ENCODE assay signal across 1 cellular context in the genomic region with DNA sequence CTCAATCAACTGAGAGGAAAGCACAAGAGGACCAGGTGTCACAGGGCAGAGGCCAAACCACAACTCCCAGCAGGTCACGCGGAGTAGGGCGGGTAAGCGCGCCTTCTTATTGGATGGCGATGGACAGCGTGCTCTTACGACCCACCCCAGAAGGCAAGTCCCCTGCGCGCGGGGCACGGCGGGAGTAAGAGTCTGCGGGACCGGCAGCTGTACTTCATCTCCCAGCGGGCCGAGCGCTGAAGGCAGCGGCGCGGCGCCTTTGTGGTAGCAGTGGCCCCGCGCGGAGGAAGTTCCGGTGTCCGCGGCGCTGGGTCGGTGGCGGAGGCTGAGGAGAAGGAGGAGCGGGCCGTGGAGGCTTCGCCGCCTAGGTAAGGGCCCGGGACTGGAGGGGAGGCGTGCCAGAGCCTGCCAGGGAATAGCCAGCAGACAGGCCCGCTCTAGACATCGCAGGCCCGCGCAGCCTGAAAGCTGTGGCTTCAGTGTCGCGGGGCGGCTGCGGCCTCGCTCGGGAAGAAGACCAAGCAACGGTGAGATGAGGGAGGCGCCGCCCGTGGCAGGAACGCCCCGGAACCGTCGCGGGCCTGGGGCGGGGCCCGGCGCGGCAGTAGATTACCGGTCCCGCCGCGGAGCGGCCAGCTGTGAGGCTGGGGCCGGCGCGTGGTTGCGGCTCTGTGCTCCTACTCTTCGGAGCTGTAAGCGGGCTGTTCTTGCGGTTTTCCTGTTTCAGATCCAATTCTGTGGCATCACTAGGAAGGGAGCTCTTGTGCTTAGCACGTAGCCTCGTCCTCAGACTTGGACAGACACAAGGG.
A peak's percentile ranks its signal among the peaks of the same experiment; 100 is the strongest.
TF ChIP-seq lines count a peak whose summit lies in the region.

A gene with protein sequence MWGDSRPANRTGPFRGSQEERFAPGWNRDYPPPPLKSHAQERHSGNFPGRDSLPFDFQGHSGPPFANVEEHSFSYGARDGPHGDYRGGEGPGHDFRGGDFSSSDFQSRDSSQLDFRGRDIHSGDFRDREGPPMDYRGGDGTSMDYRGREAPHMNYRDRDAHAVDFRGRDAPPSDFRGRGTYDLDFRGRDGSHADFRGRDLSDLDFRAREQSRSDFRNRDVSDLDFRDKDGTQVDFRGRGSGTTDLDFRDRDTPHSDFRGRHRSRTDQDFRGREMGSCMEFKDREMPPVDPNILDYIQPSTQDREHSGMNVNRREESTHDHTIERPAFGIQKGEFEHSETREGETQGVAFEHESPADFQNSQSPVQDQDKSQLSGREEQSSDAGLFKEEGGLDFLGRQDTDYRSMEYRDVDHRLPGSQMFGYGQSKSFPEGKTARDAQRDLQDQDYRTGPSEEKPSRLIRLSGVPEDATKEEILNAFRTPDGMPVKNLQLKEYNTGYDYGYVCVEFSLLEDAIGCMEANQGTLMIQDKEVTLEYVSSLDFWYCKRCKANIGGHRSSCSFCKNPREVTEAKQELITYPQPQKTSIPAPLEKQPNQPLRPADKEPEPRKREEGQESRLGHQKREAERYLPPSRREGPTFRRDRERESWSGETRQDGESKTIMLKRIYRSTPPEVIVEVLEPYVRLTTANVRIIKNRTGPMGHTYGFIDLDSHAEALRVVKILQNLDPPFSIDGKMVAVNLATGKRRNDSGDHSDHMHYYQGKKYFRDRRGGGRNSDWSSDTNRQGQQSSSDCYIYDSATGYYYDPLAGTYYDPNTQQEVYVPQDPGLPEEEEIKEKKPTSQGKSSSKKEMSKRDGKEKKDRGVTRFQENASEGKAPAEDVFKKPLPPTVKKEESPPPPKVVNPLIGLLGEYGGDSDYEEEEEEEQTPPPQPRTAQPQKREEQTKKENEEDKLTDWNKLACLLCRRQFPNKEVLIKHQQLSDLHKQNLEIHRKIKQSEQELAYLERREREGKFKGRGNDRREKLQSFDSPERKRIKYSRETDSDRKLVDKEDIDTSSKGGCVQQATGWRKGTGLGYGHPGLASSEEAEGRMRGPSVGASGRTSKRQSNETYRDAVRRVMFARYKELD (plus strand): TSS at position 293 of the 809 bp plus-strand sequence. CDS start 22,492 bp downstream, outside the sequence.

TF ChIP-seq in HepG2, 621 proteins besides CTCF, POLR2A, EP300 and RAD21 (continued from another document and continues in another):
- TF ChIP-seq, protein P1, sequence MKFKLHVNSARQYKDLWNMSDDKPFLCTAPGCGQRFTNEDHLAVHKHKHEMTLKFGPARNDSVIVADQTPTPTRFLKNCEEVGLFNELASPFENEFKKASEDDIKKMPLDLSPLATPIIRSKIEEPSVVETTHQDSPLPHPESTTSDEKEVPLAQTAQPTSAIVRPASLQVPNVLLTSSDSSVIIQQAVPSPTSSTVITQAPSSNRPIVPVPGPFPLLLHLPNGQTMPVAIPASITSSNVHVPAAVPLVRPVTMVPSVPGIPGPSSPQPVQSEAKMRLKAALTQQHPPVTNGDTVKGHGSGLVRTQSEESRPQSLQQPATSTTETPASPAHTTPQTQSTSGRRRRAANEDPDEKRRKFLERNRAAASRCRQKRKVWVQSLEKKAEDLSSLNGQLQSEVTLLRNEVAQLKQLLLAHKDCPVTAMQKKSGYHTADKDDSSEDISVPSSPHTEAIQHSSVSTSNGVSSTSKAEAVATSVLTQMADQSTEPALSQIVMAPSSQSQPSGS (CRISPR knock-in tag; IDR thresholded peaks at IDR 0.05), result peak; percentile 78
- TF ChIP-seq, protein P2, sequence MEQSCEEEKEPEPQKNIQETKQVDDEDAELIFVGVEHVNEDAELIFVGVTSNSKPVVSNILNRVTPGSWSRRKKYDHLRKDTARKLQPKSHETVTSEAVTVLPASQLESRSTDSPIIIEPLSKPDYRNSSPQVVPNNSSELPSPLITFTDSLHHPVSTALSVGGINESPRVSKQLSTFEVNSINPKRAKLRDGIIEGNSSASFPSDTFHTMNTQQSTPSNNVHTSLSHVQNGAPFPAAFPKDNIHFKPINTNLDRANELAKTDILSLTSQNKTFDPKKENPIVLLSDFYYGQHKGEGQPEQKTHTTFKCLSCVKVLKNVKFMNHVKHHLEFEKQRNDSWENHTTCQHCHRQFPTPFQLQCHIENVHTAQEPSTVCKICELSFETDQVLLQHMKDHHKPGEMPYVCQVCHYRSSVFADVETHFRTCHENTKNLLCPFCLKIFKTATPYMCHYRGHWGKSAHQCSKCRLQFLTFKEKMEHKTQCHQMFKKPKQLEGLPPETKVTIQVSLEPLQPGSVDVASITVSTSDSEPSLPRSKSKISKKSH (CRISPR knock-in tag; IDR thresholded peaks at IDR 0.05; ENCODE audit: borderline replicate concordance), result peak; percentile 22; the same call in 1 of the 2 replicates
- TF ChIP-seq TOPORS (CRISPR knock-in tag; IDR thresholded peaks at IDR 0.05), result peak; percentile 46; the same call in 1 of the 2 replicates
- TF ChIP-seq, protein P3, sequence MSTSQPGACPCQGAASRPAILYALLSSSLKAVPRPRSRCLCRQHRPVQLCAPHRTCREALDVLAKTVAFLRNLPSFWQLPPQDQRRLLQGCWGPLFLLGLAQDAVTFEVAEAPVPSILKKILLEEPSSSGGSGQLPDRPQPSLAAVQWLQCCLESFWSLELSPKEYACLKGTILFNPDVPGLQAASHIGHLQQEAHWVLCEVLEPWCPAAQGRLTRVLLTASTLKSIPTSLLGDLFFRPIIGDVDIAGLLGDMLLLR (CRISPR knock-in tag; IDR thresholded peaks at IDR 0.05), result peak; percentile 75
- TF ChIP-seq NR1H2 (CRISPR knock-in tag; IDR thresholded peaks at IDR 0.05; ENCODE audit: borderline replicate concordance, low read depth), result no peak
- peak; percentile 92 for TF ChIP-seq ATF1 (CRISPR knock-in tag; IDR thresholded peaks at IDR 0.05)
- TF ChIP-seq TAF1 (CRISPR knock-in tag; IDR thresholded peaks at IDR 0.05), result peak; percentile 93
- TF ChIP-seq JUNB (CRISPR knock-in tag; IDR thresholded peaks at IDR 0.05; ENCODE audit: borderline replicate concordance), result no peak
- TF ChIP-seq PCBP2 (optimal IDR thresholded peaks at IDR 0.05; ENCODE audit: low read depth, low read length, poor library complexity, severe bottlenecking), result no peak
- TF ChIP-seq GPN1 (CRISPR knock-in tag; IDR thresholded peaks at IDR 0.05; ENCODE audit: borderline replicate concordance), result peak; percentile 28; the same call in 1 of the 2 replicates
- TF ChIP-seq RAD51 (IDR thresholded peaks at IDR 0.05; ENCODE audit: borderline replicate concordance), result peak; percentile 57
- peak; percentile 65; the same call in 1 of the 2 replicates for TF ChIP-seq ZFP36L2 (CRISPR knock-in tag; IDR thresholded peaks at IDR 0.05)
- no peak for TF ChIP-seq SCMH1 (CRISPR knock-in tag; IDR thresholded peaks at IDR 0.05; ENCODE audit: borderline replicate concordance)
- peak; percentile 88 for TF ChIP-seq POGZ (CRISPR knock-in tag; IDR thresholded peaks at IDR 0.05)
- no peak for TF ChIP-seq KLF9 (CRISPR knock-in tag; IDR thresholded peaks at IDR 0.05; ENCODE audit: low read depth)
- peak; percentile 75; the same call in 1 of the 2 replicates for TF ChIP-seq ZFP62 (CRISPR knock-in tag; IDR thresholded peaks at IDR 0.05)
- TF ChIP-seq PAF1 (CRISPR knock-in tag; IDR thresholded peaks at IDR 0.05), result no peak
- TF ChIP-seq CENPX (CRISPR knock-in tag; IDR thresholded peaks at IDR 0.05), result no peak
- no peak for TF ChIP-seq JDP2 (CRISPR knock-in tag; IDR thresholded peaks at IDR 0.05; ENCODE audit: borderline replicate concordance)
- no peak for TF ChIP-seq DNMT3B (CRISPR knock-in tag; conservative IDR thresholded peaks at IDR 0.05)
- peak; percentile 75; the same call in 1 of the 2 replicates for TF ChIP-seq TP53 (CRISPR knock-in tag; conservative IDR thresholded peaks at IDR 0.05)
- TF ChIP-seq PAX8 (CRISPR knock-in tag; IDR thresholded peaks at IDR 0.05; ENCODE audit: borderline replicate concordance), result no peak
- peak; percentile 88; the same call in 1 of the 2 replicates for TF ChIP-seq ZNF235 (CRISPR knock-in tag; IDR thresholded peaks at IDR 0.05; ENCODE audit: borderline replicate concordance)
- TF ChIP-seq, protein P4, sequence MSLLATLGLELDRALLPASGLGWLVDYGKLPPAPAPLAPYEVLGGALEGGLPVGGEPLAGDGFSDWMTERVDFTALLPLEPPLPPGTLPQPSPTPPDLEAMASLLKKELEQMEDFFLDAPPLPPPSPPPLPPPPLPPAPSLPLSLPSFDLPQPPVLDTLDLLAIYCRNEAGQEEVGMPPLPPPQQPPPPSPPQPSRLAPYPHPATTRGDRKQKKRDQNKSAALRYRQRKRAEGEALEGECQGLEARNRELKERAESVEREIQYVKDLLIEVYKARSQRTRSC (CRISPR knock-in tag; IDR thresholded peaks at IDR 0.05; ENCODE audit: low read depth), result no peak
- TF ChIP-seq ZNF10 (CRISPR knock-in tag; IDR thresholded peaks at IDR 0.05; ENCODE audit: borderline replicate concordance, low read depth), result no peak
- TF ChIP-seq MAZ (IDR thresholded peaks at IDR 0.05; ENCODE audit: borderline replicate concordance, low read depth, low read length), result peak; percentile 56; the same call in 1 of the 2 replicates
- peak; percentile 69; the same call in 1 of the 2 replicates for TF ChIP-seq MAZ (CRISPR knock-in tag; IDR thresholded peaks at IDR 0.05; ENCODE audit: low read depth)
- TF ChIP-seq, protein P5, sequence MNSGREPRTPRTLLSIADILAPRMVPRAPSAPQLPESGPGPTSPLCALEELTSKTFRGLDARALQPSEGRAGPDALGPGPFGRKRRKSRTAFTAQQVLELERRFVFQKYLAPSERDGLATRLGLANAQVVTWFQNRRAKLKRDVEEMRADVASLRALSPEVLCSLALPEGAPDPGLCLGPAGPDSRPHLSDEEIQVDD (CRISPR knock-in tag; IDR thresholded peaks at IDR 0.05; ENCODE audit: borderline replicate concordance), result no peak
- peak; percentile 63 for TF ChIP-seq ZNF446 (CRISPR knock-in tag; IDR thresholded peaks at IDR 0.05)
- TF ChIP-seq HMG20B (CRISPR knock-in tag; conservative IDR thresholded peaks at IDR 0.05), result no peak
- no peak for TF ChIP-seq RBAK (CRISPR knock-in tag; IDR thresholded peaks at IDR 0.05)
- TF ChIP-seq, protein P6, sequence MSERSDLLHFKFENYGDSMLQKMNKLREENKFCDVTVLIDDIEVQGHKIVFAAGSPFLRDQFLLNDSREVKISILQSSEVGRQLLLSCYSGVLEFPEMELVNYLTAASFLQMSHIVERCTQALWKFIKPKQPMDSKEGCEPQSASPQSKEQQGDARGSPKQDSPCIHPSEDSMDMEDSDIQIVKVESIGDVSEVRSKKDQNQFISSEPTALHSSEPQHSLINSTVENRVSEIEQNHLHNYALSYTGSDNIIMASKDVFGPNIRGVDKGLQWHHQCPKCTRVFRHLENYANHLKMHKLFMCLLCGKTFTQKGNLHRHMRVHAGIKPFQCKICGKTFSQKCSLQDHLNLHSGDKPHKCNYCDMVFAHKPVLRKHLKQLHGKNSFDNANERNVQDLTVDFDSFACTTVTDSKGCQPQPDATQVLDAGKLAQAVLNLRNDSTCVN (CRISPR knock-in tag; IDR thresholded peaks at IDR 0.05; ENCODE audit: borderline replicate concordance), result peak; percentile 67; the same call in 1 of the 2 replicates
- TF ChIP-seq REL (CRISPR knock-in tag; conservative IDR thresholded peaks at IDR 0.05), result 0 out of 2 replicates have a peak, but pooled peaks have one; percentile 75
- TF ChIP-seq ZNF317 (CRISPR knock-in tag; IDR thresholded peaks at IDR 0.05), result peak; percentile 77
- no peak for TF ChIP-seq SP1 (IDR thresholded peaks at IDR 0.05)
- TF ChIP-seq SP1 (CRISPR knock-in tag; IDR thresholded peaks at IDR 0.05), result peak; percentile 91
- TF ChIP-seq TBL1XR1 (IDR thresholded peaks at IDR 0.05; ENCODE audit: borderline replicate concordance, low read length, partially characterized antibody), result no peak
- TF ChIP-seq ZNF138 (CRISPR knock-in tag; IDR thresholded peaks at IDR 0.05; ENCODE audit: low read depth), result peak; percentile 68; the same call in 1 of the 2 replicates
- TF ChIP-seq, protein P7, sequence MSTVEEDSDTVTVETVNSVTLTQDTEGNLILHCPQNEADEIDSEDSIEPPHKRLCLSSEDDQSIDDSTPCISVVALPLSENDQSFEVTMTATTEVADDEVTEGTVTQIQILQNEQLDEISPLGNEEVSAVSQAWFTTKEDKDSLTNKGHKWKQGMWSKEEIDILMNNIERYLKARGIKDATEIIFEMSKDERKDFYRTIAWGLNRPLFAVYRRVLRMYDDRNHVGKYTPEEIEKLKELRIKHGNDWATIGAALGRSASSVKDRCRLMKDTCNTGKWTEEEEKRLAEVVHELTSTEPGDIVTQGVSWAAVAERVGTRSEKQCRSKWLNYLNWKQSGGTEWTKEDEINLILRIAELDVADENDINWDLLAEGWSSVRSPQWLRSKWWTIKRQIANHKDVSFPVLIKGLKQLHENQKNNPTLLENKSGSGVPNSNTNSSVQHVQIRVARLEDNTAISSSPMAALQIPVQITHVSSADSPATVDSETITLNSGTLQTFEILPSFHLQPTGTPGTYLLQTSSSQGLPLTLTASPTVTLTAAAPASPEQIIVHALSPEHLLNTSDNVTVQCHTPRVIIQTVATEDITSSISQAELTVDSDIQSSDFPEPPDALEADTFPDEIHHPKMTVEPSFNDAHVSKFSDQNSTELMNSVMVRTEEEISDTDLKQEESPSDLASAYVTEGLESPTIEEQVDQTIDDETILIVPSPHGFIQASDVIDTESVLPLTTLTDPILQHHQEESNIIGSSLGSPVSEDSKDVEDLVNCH (CRISPR knock-in tag; IDR thresholded peaks at IDR 0.05), result no peak
- TF ChIP-seq EZH2 (conservative IDR thresholded peaks at IDR 0.05; ENCODE audit: low read depth, low read length), result no peak
- TF ChIP-seq ZFYVE20 (CRISPR knock-in tag; IDR thresholded peaks at IDR 0.05; ENCODE audit: borderline replicate concordance, low read depth), result 0 out of 2 replicates have a peak, but pooled peaks have one; percentile 48
- TF ChIP-seq, protein P8, sequence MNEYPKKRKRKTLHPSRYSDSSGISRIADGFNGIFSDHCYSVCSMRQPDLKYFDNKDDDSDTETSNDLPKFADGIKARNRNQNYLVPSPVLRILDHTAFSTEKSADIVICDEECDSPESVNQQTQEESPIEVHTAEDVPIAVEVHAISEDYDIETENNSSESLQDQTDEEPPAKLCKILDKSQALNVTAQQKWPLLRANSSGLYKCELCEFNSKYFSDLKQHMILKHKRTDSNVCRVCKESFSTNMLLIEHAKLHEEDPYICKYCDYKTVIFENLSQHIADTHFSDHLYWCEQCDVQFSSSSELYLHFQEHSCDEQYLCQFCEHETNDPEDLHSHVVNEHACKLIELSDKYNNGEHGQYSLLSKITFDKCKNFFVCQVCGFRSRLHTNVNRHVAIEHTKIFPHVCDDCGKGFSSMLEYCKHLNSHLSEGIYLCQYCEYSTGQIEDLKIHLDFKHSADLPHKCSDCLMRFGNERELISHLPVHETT (CRISPR knock-in tag; conservative IDR thresholded peaks at IDR 0.05), result peak; percentile 98
- TF ChIP-seq NCOA5 (CRISPR knock-in tag; IDR thresholded peaks at IDR 0.05), result no peak
- TF ChIP-seq NFKB2 (CRISPR knock-in tag; IDR thresholded peaks at IDR 0.05; ENCODE audit: borderline replicate concordance), result peak; percentile 95; the same call in 1 of the 2 replicates
- TF ChIP-seq MIER2 (CRISPR knock-in tag; IDR thresholded peaks at IDR 0.05), result peak; percentile 21; the same call in 1 of the 2 replicates
- no peak for TF ChIP-seq ZEB1 (IDR thresholded peaks at IDR 0.05; ENCODE audit: insufficient replicate concordance, low read depth)
- TF ChIP-seq HMG20A (CRISPR knock-in tag; IDR thresholded peaks at IDR 0.05; ENCODE audit: borderline replicate concordance), result no peak
- TF ChIP-seq ZNF30 (CRISPR knock-in tag; IDR thresholded peaks at IDR 0.05), result no peak; the same call in 1 of the 2 replicates
- peak; percentile 94 for TF ChIP-seq HOXA3 (CRISPR knock-in tag; IDR thresholded peaks at IDR 0.05)
